ENCODE assay signal across 1 cellular context in the genomic region with DNA sequence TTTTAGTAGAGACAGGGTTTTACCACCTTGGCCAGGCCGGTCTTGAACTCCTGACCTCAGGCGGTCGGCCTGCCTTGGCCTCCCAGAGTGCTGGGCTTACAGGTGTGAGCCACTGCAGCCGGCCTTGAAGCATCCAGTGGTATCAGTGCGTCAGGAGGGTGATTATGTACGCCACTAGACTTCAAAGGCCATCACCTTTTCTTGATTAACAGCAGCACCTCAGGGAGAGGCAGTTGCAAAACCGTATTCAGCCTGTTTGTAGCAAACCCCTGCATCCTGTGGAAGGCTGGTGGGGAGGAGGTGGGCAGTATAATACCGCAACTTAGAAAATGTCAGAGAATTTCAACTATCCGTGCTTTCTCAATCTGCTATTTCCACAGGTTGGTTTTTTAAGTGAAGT.
A peak's percentile ranks its signal among the peaks of the same experiment; 100 is the strongest.
TF ChIP-seq lines count a peak whose summit lies in the region.

No MANE protein-coding gene starts in this region.

TF ChIP-seq in HepG2, 621 proteins besides CTCF, POLR2A, EP300 and RAD21:
- no peak for TF ChIP-seq ZNF20 (CRISPR knock-in tag; IDR thresholded peaks at IDR 0.05)
- no peak for TF ChIP-seq AKAP8 (CRISPR knock-in tag; IDR thresholded peaks at IDR 0.05)
- TF ChIP-seq, protein P1, sequence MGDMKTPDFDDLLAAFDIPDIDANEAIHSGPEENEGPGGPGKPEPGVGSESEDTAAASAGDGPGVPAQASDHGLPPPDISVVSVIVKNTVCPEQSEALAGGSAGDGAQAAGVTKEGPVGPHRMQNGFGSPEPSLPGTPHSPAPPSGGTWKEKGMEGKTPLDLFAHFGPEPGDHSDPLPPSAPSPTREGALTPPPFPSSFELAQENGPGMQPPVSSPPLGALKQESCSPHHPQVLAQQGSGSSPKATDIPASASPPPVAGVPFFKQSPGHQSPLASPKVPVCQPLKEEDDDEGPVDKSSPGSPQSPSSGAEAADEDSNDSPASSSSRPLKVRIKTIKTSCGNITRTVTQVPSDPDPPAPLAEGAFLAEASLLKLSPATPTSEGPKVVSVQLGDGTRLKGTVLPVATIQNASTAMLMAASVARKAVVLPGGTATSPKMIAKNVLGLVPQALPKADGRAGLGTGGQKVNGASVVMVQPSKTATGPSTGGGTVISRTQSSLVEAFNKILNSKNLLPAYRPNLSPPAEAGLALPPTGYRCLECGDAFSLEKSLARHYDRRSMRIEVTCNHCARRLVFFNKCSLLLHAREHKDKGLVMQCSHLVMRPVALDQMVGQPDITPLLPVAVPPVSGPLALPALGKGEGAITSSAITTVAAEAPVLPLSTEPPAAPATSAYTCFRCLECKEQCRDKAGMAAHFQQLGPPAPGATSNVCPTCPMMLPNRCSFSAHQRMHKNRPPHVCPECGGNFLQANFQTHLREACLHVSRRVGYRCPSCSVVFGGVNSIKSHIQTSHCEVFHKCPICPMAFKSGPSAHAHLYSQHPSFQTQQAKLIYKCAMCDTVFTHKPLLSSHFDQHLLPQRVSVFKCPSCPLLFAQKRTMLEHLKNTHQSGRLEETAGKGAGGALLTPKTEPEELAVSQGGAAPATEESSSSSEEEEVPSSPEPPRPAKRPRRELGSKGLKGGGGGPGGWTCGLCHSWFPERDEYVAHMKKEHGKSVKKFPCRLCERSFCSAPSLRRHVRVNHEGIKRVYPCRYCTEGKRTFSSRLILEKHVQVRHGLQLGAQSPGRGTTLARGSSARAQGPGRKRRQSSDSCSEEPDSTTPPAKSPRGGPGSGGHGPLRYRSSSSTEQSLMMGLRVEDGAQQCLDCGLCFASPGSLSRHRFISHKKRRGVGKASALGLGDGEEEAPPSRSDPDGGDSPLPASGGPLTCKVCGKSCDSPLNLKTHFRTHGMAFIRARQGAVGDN (CRISPR knock-in tag; IDR thresholded peaks at IDR 0.05), result peak; percentile 41
- TF ChIP-seq NR2F6 (IDR thresholded peaks at IDR 0.05), result no peak
- TF ChIP-seq NR2F6 (CRISPR knock-in tag; IDR thresholded peaks at IDR 0.05), result 0 out of 2 replicates have a peak, but pooled peaks have one; percentile 12
- no peak for TF ChIP-seq FOXA1 (IDR thresholded peaks at IDR 0.05)
- 0 out of 2 replicates have a peak, but pooled peaks have one; percentile 5 for TF ChIP-seq FOXA1 (CRISPR knock-in tag; IDR thresholded peaks at IDR 0.05)
- TF ChIP-seq, protein P2, sequence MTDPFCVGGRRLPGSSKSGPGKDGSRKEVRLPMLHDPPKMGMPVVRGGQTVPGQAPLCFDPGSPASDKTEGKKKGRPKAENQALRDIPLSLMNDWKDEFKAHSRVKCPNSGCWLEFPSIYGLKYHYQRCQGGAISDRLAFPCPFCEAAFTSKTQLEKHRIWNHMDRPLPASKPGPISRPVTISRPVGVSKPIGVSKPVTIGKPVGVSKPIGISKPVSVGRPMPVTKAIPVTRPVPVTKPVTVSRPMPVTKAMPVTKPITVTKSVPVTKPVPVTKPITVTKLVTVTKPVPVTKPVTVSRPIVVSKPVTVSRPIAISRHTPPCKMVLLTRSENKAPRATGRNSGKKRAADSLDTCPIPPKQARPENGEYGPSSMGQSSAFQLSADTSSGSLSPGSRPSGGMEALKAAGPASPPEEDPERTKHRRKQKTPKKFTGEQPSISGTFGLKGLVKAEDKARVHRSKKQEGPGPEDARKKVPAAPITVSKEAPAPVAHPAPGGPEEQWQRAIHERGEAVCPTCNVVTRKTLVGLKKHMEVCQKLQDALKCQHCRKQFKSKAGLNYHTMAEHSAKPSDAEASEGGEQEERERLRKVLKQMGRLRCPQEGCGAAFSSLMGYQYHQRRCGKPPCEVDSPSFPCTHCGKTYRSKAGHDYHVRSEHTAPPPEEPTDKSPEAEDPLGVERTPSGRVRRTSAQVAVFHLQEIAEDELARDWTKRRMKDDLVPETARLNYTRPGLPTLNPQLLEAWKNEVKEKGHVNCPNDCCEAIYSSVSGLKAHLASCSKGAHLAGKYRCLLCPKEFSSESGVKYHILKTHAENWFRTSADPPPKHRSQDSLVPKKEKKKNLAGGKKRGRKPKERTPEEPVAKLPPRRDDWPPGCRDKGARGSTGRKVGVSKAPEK (CRISPR knock-in tag; IDR thresholded peaks at IDR 0.05; ENCODE audit: borderline replicate concordance), result no peak
- no peak for TF ChIP-seq SOX13 (IDR thresholded peaks at IDR 0.05)
- TF ChIP-seq SOX13 (CRISPR knock-in tag; conservative IDR thresholded peaks at IDR 0.05 in 1 of 2, IDR thresholded peaks at IDR 0.05 in 1 of 2), result no peak
- TF ChIP-seq FOXM1 (CRISPR knock-in tag; IDR thresholded peaks at IDR 0.05), result no peak
- no peak for TF ChIP-seq NONO (IDR thresholded peaks at IDR 0.05)
- no peak for TF ChIP-seq NONO (CRISPR knock-in tag; conservative IDR thresholded peaks at IDR 0.05)
- peak; percentile 56; the same call in 1 of the 2 replicates for TF ChIP-seq RXRA (CRISPR knock-in tag; IDR thresholded peaks at IDR 0.05)
- 0 out of 2 replicates have a peak, but pooled peaks have one; percentile 11 for TF ChIP-seq CEBPG (CRISPR knock-in tag; IDR thresholded peaks at IDR 0.05)
- TF ChIP-seq ZNF605 (CRISPR knock-in tag; IDR thresholded peaks at IDR 0.05), result 0 out of 2 replicates have a peak, but pooled peaks have one; percentile 12
- TF ChIP-seq, protein P3, sequence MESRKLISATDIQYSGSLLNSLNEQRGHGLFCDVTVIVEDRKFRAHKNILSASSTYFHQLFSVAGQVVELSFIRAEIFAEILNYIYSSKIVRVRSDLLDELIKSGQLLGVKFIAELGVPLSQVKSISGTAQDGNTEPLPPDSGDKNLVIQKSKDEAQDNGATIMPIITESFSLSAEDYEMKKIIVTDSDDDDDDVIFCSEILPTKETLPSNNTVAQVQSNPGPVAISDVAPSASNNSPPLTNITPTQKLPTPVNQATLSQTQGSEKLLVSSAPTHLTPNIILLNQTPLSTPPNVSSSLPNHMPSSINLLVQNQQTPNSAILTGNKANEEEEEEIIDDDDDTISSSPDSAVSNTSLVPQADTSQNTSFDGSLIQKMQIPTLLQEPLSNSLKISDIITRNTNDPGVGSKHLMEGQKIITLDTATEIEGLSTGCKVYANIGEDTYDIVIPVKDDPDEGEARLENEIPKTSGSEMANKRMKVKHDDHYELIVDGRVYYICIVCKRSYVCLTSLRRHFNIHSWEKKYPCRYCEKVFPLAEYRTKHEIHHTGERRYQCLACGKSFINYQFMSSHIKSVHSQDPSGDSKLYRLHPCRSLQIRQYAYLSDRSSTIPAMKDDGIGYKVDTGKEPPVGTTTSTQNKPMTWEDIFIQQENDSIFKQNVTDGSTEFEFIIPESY (CRISPR knock-in tag; IDR thresholded peaks at IDR 0.05), result peak; percentile 73
- no peak for TF ChIP-seq ZNF780A (CRISPR knock-in tag; IDR thresholded peaks at IDR 0.05)
- TF ChIP-seq, protein P4, sequence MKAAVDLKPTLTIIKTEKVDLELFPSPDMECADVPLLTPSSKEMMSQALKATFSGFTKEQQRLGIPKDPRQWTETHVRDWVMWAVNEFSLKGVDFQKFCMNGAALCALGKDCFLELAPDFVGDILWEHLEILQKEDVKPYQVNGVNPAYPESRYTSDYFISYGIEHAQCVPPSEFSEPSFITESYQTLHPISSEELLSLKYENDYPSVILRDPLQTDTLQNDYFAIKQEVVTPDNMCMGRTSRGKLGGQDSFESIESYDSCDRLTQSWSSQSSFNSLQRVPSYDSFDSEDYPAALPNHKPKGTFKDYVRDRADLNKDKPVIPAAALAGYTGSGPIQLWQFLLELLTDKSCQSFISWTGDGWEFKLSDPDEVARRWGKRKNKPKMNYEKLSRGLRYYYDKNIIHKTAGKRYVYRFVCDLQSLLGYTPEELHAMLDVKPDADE (CRISPR knock-in tag; IDR thresholded peaks at IDR 0.05), result no peak
- 0 out of 2 replicates have a peak, but pooled peaks have one; percentile 42 for TF ChIP-seq RARA (CRISPR knock-in tag; IDR thresholded peaks at IDR 0.05)
- no peak for TF ChIP-seq CC2D1A (CRISPR knock-in tag; IDR thresholded peaks at IDR 0.05)
- TF ChIP-seq MIER3 (CRISPR knock-in tag; IDR thresholded peaks at IDR 0.05; ENCODE audit: borderline replicate concordance), result no peak
- TF ChIP-seq ZNF180 (CRISPR knock-in tag; IDR thresholded peaks at IDR 0.05; ENCODE audit: borderline replicate concordance, low read depth), result no peak
- 0 out of 2 replicates have a peak, but pooled peaks have one; percentile 14 for TF ChIP-seq ZMYM3 (CRISPR knock-in tag; IDR thresholded peaks at IDR 0.05)
- no peak for TF ChIP-seq ATF1 (CRISPR knock-in tag; IDR thresholded peaks at IDR 0.05)
- TF ChIP-seq TCF7 (IDR thresholded peaks at IDR 0.05; ENCODE audit: low read depth), result peak; percentile 55; the same call in 1 of the 2 replicates
- TF ChIP-seq TBX2 (CRISPR knock-in tag; IDR thresholded peaks at IDR 0.05; ENCODE audit: borderline replicate concordance), result peak; percentile 75; the same call in 1 of the 2 replicates
- peak; percentile 56; the same call in 1 of the 2 replicates for TF ChIP-seq TBX3 (IDR thresholded peaks at IDR 0.05; ENCODE audit: borderline replicate concordance)
- TF ChIP-seq, protein P5, sequence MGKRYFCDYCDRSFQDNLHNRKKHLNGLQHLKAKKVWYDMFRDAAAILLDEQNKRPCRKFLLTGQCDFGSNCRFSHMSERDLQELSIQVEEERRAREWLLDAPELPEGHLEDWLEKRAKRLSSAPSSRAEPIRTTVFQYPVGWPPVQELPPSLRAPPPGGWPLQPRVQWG (CRISPR knock-in tag; IDR thresholded peaks at IDR 0.05; ENCODE audit: borderline replicate concordance, low read depth), result no peak
- no peak for TF ChIP-seq KDM3A (CRISPR knock-in tag; IDR thresholded peaks at IDR 0.05; ENCODE audit: low read depth)
- 0 out of 2 replicates have a peak, but pooled peaks have one; percentile 10 for TF ChIP-seq HOXA3 (CRISPR knock-in tag; IDR thresholded peaks at IDR 0.05)
- TF ChIP-seq, protein P6, sequence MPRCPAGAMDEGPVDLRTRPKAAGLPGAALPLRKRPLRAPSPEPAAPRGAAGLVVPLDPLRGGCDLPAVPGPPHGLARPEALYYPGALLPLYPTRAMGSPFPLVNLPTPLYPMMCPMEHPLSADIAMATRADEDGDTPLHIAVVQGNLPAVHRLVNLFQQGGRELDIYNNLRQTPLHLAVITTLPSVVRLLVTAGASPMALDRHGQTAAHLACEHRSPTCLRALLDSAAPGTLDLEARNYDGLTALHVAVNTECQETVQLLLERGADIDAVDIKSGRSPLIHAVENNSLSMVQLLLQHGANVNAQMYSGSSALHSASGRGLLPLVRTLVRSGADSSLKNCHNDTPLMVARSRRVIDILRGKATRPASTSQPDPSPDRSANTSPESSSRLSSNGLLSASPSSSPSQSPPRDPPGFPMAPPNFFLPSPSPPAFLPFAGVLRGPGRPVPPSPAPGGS (CRISPR knock-in tag; IDR thresholded peaks at IDR 0.05), result no peak
- TF ChIP-seq ZBTB38 (CRISPR knock-in tag; IDR thresholded peaks at IDR 0.05), result peak; percentile 76
- TF ChIP-seq ZNF766 (CRISPR knock-in tag; IDR thresholded peaks at IDR 0.05; ENCODE audit: borderline replicate concordance), result no peak
- no peak for TF ChIP-seq ZNF598 (CRISPR knock-in tag; IDR thresholded peaks at IDR 0.05; ENCODE audit: borderline replicate concordance)
